In the genomic region with DNA sequence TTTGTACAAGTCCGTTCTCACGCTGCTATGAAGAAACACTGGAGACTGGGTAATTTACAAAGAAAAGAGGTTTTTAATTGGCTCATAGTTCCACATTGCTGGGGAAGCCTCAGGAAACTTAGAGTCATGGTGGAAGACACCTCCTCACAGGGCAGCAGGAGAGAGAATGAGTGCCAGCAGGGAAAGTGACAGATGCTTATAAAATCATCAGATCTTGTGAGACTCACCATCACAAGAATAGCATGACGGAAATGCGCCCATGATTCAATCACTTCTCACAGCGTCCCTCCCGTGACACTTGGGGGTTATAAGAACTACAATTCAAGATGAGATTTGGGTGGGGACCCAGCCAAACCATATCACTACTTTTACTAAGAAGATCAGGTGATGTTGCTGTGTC, we compare ENCODE assay signal across 16 cellular contexts.
"Had no signal": no experiment of that assay in that cellular context is flagged by ENCODE, and none has a peak within 500 bp of the region (broad histone marks: within the 10 kb centered on the region; RNA-seq: fewer than 3 reads in every experiment).

No MANE protein-coding gene starts in this region.

- H2AFZ ChIP-seq: neural progenitor cell had no signal

- ATAC-seq: activated T-helper 17 cell treated with anti-CD3 and anti-CD28 coated beads, Interleukin-2, amount 50 U/mL, for 72 hours; esophagus mucosa; left lung; stimulated activated memory B cell treated with anti-CD40 and anti-IgM and Interleukin-4, amounts not matched to agents 10 μg/mL and 1 μg/mL and 100 μg/mL, for 72 hours had no signal

- H3K4me1 ChIP-seq: adrenal gland, left lung, neural progenitor cell, tibial artery, vagina had no signal

- H3K27ac ChIP-seq: adrenal gland, left lung, neural progenitor cell, tibial artery, vagina had no signal

- H3K9me3 ChIP-seq: adrenal gland, left lung, tibial artery, vagina had no signal

- H3K36me3 ChIP-seq: adrenal gland, left lung, neural progenitor cell, tibial artery, vagina had no signal

- H3K27me3 ChIP-seq: adrenal gland, left lung, neural progenitor cell, tibial artery, vagina had no signal

- H3K9ac ChIP-seq: neural progenitor cell had no signal

- H3K4me2 ChIP-seq: neural progenitor cell had no signal

- H3K4me3 ChIP-seq: adrenal gland, left lung, neural progenitor cell, tibial artery, vagina had no signal

- DNase-seq: activated CD4-positive, alpha-beta T cell treated with anti-CD3 and anti-CD28 coated beads, Interleukin-2, amount 50 U/mL, for 1 hour; activated CD4-positive, CD25-positive, alpha-beta regulatory T cell; activated naive CD4-positive, alpha-beta T cell treated with anti-CD3 and anti-CD28 coated beads, Interleukin-2, amount 10 ng/mL, durations not matched to agents 7 days and 5 days; activated T-cell treated with anti-CD3 and anti-CD28 coated beads for 4 hours; adrenal gland; endodermal cell; head of caudate nucleus; left lung; posterior cingulate gyrus; small intestine; tibial artery had no signal
